In the genomic region with DNA sequence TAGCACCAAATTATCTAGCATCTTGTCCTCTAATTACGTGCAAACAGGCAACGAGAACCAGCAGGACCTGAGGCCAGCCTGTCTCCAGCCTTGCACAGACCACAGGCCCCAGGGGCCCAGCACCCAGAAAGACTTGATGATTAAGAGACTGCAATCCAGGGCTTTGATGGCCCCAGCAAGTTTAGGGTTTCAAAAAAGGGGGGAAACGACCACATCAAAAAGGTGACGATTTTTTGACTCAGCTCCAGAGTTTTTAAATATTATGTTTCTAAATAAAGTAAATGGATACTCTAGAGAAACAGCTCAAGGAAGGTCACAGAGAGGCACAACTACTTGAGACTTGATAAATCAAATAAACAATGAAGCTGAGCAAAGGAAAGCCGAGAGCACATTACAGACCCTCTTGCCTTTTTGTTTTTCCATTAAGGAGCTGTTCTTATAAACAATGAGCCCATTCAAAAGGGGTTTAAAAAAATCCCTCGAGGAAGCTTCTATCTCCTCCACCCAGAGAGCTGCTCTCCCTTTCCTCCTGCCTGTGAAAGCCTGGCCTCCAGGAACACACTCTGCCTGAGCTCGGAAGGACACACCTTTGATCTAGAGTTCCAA, we compare ENCODE assay signal across 1 cellular context.
TF ChIP-seq lines count a peak whose summit lies in the region.

No MANE protein-coding gene starts in this region.

TF ChIP-seq in HEK293, 187 proteins besides CTCF, POLR2A, EP300 and RAD21 (continued from another document and continues in another):
- TF ChIP-seq, protein P1, sequence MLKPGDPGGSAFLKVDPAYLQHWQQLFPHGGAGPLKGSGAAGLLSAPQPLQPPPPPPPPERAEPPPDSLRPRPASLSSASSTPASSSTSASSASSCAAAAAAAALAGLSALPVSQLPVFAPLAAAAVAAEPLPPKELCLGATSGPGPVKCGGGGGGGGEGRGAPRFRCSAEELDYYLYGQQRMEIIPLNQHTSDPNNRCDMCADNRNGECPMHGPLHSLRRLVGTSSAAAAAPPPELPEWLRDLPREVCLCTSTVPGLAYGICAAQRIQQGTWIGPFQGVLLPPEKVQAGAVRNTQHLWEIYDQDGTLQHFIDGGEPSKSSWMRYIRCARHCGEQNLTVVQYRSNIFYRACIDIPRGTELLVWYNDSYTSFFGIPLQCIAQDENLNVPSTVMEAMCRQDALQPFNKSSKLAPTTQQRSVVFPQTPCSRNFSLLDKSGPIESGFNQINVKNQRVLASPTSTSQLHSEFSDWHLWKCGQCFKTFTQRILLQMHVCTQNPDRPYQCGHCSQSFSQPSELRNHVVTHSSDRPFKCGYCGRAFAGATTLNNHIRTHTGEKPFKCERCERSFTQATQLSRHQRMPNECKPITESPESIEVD (tag by site-specific recombination; IDR thresholded peaks at IDR 0.05), result peak; percentile 61
- TF ChIP-seq, protein P2, sequence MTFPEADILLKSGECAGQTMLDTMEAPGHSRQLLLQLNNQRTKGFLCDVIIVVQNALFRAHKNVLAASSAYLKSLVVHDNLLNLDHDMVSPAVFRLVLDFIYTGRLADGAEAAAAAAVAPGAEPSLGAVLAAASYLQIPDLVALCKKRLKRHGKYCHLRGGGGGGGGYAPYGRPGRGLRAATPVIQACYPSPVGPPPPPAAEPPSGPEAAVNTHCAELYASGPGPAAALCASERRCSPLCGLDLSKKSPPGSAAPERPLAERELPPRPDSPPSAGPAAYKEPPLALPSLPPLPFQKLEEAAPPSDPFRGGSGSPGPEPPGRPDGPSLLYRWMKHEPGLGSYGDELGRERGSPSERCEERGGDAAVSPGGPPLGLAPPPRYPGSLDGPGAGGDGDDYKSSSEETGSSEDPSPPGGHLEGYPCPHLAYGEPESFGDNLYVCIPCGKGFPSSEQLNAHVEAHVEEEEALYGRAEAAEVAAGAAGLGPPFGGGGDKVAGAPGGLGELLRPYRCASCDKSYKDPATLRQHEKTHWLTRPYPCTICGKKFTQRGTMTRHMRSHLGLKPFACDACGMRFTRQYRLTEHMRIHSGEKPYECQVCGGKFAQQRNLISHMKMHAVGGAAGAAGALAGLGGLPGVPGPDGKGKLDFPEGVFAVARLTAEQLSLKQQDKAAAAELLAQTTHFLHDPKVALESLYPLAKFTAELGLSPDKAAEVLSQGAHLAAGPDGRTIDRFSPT (tag by site-specific recombination; IDR thresholded peaks at IDR 0.05), result no peak
- TF ChIP-seq ZNF114 (tag by site-specific recombination; IDR thresholded peaks at IDR 0.05) (no peak), ZBTB48 (tag by site-specific recombination; IDR thresholded peaks at IDR 0.05) (0 out of 2 replicates have a peak, but pooled peaks have one; percentile 21), ZEB2 (tag by site-specific recombination; IDR thresholded peaks at IDR 0.05) (peak; percentile 51; the same call in 1 of the 2 replicates), ZFP37 (tag by site-specific recombination; IDR thresholded peaks at IDR 0.05) (no peak), FEZF1 (tag by site-specific recombination; IDR thresholded peaks at IDR 0.05) (peak; percentile 94), ZNF423 (tag by site-specific recombination; IDR thresholded peaks at IDR 0.05) (peak; percentile 32; the same call in 1 of the 2 replicates), ZNF366 (tag by site-specific recombination; conservative IDR thresholded peaks at IDR 0.05) (0 out of 2 replicates have a peak, but pooled peaks have one; percentile 28), TRIM28 (IDR thresholded peaks at IDR 0.05; ENCODE audit: borderline replicate concordance, low read length) (peak; percentile 30; the same call in 1 of the 2 replicates), ZNF785 (tag by site-specific recombination; IDR thresholded peaks at IDR 0.05) (no peak), WT1 (tag by site-specific recombination; IDR thresholded peaks at IDR 0.05) (peak; percentile 71), EGR2 (tag by site-specific recombination; IDR thresholded peaks at IDR 0.05; ENCODE audit: low read depth) (no peak), ZIC2 (tag by site-specific recombination; IDR thresholded peaks at IDR 0.05) (peak; percentile 66; the same call in 1 of the 2 replicates), ZNF610 (tag by site-specific recombination; IDR thresholded peaks at IDR 0.05; ENCODE audit: borderline replicate concordance) (no peak), ZFP3 (tag by site-specific recombination; IDR thresholded peaks at IDR 0.05; ENCODE audit: low read depth) (no peak), ZXDB (tag by site-specific recombination; IDR thresholded peaks at IDR 0.05) (peak; percentile 72), ZNF37A (tag by site-specific recombination; IDR thresholded peaks at IDR 0.05) (no peak), ZSCAN23 (tag by site-specific recombination; IDR thresholded peaks at IDR 0.05) (no peak), KLF10 (tag by site-specific recombination; IDR thresholded peaks at IDR 0.05) (peak; percentile 59), ZNF138 (tag by site-specific recombination; IDR thresholded peaks at IDR 0.05; ENCODE audit: borderline replicate concordance) (no peak), ZNF341 (tag by site-specific recombination; IDR thresholded peaks at IDR 0.05; ENCODE audit: low read depth) (peak; percentile 16; the same call in 1 of the 2 replicates), ZNF555 (tag by site-specific recombination; conservative IDR thresholded peaks at IDR 0.05) (no peak), ZNF558 (tag by site-specific recombination; IDR thresholded peaks at IDR 0.05) (no peak), GLI2 (tag by site-specific recombination; IDR thresholded peaks at IDR 0.05; ENCODE audit: borderline replicate concordance, low read depth) (0 out of 2 replicates have a peak, but pooled peaks have one; percentile 42), TCF7L2 (IDR thresholded peaks at IDR 0.05; ENCODE audit: borderline replicate concordance, low read depth, low read length) (peak; percentile 89), SP7 (tag by site-specific recombination; IDR thresholded peaks at IDR 0.05) (peak; percentile 53; the same call in 1 of the 2 replicates), RBAK (tag by site-specific recombination; IDR thresholded peaks at IDR 0.05) (no peak), ZNF621 (tag by site-specific recombination; IDR thresholded peaks at IDR 0.05) (no peak), ZNF19 (tag by site-specific recombination; IDR thresholded peaks at IDR 0.05; ENCODE audit: low read depth) (no peak), ZNF747 (tag by site-specific recombination; IDR thresholded peaks at IDR 0.05) (no peak), ZNF335 (tag by site-specific recombination; conservative IDR thresholded peaks at IDR 0.05) (peak; percentile 44; the same call in 1 of the 2 replicates), ZNF843 (tag by site-specific recombination; IDR thresholded peaks at IDR 0.05) (peak; percentile 79; the same call in 1 of the 2 replicates), ZNF777 (tag by site-specific recombination; IDR thresholded peaks at IDR 0.05; ENCODE audit: borderline replicate concordance) (no peak), HOXA7 (CRISPR knock-in tag; IDR thresholded peaks at IDR 0.05; ENCODE audit: borderline replicate concordance) (no peak), ZNF473 (tag by site-specific recombination; IDR thresholded peaks at IDR 0.05) (no peak), ZBTB8A (tag by site-specific recombination; IDR thresholded peaks at IDR 0.05) (peak; percentile 48; the same call in 1 of the 2 replicates)
- TF ChIP-seq, protein P3, sequence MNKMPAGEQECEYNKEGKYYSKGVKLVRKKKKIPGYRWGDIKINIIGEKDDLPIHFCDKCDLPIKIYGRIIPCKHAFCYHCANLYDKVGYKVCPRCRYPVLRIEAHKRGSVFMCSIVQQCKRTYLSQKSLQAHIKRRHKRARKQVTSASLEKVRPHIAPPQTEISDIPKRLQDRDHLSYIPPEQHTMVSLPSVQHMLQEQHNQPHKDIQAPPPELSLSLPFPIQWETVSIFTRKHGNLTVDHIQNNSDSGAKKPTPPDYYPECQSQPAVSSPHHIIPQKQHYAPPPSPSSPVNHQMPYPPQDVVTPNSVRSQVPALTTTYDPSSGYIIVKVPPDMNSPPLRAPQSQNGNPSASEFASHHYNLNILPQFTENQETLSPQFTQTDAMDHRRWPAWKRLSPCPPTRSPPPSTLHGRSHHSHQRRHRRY (tag by site-specific recombination; IDR thresholded peaks at IDR 0.05), result no peak
- TF ChIP-seq, protein P4, sequence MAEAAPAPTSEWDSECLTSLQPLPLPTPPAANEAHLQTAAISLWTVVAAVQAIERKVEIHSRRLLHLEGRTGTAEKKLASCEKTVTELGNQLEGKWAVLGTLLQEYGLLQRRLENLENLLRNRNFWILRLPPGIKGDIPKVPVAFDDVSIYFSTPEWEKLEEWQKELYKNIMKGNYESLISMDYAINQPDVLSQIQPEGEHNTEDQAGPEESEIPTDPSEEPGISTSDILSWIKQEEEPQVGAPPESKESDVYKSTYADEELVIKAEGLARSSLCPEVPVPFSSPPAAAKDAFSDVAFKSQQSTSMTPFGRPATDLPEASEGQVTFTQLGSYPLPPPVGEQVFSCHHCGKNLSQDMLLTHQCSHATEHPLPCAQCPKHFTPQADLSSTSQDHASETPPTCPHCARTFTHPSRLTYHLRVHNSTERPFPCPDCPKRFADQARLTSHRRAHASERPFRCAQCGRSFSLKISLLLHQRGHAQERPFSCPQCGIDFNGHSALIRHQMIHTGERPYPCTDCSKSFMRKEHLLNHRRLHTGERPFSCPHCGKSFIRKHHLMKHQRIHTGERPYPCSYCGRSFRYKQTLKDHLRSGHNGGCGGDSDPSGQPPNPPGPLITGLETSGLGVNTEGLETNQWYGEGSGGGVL (tag by site-specific recombination; IDR thresholded peaks at IDR 0.05), result peak; percentile 66; the same call in 1 of the 2 replicates
- TF ChIP-seq, protein P5, sequence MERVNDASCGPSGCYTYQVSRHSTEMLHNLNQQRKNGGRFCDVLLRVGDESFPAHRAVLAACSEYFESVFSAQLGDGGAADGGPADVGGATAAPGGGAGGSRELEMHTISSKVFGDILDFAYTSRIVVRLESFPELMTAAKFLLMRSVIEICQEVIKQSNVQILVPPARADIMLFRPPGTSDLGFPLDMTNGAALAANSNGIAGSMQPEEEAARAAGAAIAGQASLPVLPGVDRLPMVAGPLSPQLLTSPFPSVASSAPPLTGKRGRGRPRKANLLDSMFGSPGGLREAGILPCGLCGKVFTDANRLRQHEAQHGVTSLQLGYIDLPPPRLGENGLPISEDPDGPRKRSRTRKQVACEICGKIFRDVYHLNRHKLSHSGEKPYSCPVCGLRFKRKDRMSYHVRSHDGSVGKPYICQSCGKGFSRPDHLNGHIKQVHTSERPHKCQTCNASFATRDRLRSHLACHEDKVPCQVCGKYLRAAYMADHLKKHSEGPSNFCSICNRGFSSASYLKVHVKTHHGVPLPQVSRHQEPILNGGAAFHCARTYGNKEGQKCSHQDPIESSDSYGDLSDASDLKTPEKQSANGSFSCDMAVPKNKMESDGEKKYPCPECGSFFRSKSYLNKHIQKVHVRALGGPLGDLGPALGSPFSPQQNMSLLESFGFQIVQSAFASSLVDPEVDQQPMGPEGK (tag by site-specific recombination; IDR thresholded peaks at IDR 0.05), result peak; percentile 70
- TF ChIP-seq, protein P6, sequence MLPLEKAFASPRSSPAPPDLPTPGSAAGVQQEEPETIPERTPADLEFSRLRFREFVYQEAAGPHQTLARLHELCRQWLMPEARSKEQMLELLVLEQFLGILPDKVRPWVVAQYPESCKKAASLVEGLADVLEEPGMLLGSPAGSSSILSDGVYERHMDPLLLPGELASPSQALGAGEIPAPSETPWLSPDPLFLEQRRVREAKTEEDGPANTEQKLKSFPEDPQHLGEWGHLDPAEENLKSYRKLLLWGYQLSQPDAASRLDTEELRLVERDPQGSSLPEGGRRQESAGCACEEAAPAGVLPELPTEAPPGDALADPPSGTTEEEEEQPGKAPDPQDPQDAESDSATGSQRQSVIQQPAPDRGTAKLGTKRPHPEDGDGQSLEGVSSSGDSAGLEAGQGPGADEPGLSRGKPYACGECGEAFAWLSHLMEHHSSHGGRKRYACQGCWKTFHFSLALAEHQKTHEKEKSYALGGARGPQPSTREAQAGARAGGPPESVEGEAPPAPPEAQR (tag by site-specific recombination; IDR thresholded peaks at IDR 0.05), result no peak
- TF ChIP-seq, protein P7, sequence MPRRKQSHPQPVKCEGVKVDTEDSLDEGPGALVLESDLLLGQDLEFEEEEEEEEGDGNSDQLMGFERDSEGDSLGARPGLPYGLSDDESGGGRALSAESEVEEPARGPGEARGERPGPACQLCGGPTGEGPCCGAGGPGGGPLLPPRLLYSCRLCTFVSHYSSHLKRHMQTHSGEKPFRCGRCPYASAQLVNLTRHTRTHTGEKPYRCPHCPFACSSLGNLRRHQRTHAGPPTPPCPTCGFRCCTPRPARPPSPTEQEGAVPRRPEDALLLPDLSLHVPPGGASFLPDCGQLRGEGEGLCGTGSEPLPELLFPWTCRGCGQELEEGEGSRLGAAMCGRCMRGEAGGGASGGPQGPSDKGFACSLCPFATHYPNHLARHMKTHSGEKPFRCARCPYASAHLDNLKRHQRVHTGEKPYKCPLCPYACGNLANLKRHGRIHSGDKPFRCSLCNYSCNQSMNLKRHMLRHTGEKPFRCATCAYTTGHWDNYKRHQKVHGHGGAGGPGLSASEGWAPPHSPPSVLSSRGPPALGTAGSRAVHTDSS (tag by site-specific recombination; IDR thresholded peaks at IDR 0.05), result no peak
- TF ChIP-seq, protein P8, sequence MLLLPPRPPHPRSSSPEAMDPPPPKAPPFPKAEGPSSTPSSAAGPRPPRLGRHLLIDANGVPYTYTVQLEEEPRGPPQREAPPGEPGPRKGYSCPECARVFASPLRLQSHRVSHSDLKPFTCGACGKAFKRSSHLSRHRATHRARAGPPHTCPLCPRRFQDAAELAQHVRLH (tag by site-specific recombination; IDR thresholded peaks at IDR 0.05), result no peak
- TF ChIP-seq, protein P9, sequence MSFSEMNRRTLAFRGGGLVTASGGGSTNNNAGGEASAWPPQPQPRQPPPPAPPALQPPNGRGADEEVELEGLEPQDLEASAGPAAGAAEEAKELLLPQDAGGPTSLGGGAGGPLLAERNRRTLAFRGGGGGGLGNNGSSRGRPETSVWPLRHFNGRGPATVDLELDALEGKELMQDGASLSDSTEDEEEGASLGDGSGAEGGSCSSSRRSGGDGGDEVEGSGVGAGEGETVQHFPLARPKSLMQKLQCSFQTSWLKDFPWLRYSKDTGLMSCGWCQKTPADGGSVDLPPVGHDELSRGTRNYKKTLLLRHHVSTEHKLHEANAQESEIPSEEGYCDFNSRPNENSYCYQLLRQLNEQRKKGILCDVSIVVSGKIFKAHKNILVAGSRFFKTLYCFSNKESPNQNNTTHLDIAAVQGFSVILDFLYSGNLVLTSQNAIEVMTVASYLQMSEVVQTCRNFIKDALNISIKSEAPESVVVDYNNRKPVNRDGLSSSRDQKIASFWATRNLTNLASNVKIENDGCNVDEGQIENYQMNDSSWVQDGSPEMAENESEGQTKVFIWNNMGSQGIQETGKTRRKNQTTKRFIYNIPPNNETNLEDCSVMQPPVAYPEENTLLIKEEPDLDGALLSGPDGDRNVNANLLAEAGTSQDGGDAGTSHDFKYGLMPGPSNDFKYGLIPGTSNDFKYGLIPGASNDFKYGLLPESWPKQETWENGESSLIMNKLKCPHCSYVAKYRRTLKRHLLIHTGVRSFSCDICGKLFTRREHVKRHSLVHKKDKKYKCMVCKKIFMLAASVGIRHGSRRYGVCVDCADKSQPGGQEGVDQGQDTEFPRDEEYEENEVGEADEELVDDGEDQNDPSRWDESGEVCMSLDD (tag by site-specific recombination; IDR thresholded peaks at IDR 0.05), result no peak
